Comparison of ENCODE assay signal across 10 cellular contexts in the genomic region with DNA sequence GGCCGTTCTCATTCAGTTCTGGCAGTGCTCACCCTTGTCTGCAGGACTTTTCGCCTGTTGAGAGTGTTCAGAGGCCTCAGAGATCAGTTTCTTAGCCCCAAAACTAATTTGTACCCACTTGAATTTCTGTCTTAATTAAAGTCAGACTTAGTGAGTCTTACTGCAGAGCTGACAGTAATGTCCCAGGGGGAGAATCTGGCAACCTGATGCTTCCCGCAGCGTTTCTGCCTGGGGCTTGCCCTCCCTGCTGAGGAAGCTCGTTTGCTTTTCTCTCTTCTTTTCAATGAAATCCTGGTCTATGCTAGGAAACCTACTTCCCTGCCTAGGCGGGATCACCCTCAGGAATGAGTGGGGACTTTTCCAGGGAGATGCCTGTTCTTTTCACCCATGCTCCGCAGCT. TPM values are rescaled to one million over a fixed set of nuclear protein-coding genes. Genes with fewer than 3 reads are reported as not detected.
DNase-seq lines count a peak whose midpoint lies in the region; ATAC-seq and TF ChIP-seq lines count a peak whose summit lies in the region.
"Had no signal": no experiment of that assay in that cellular context is flagged by ENCODE, and none has a peak within 500 bp of the region (broad histone marks: within the 10 kb centered on the region; RNA-seq: fewer than 3 reads in every experiment).

No MANE protein-coding gene starts in this region.

- TF ChIP-seq EP300 in gastroesophageal sphincter (IDR thresholded peaks at IDR 0.05) = no peak

- H3K9me2 ChIP-seq in HCT116 (ENCODE audit: insufficient read depth) = no peaks in the 10 kb centered on the region
- no peaks in the 10 kb centered on the region for H3K9me2 ChIP-seq in PC-9 (ENCODE audit: insufficient read depth)

- no peak for TF ChIP-seq RAD21 in HCT116 (IDR thresholded peaks at IDR 0.05; ENCODE audit: low read depth)

- H3K36me3 Mint-ChIP-seq in stimulated activated memory B cell treated with anti-CD40 and anti-IgM and Interleukin-4, amounts not matched to agents 10 μg/mL and 1 μg/mL and 100 μg/mL, for 72 hours = peaks cover 73% of the 10 kb centered on the region

- intact Hi-C loops in HCT116 (cut with micrococcal nuclease) (no loop called here), PC-9 (cut with micrococcal nuclease; ENCODE audit: unreplicated experiment) (no loop called here)

- H3K27me3 ChIP-seq in HCT116 (ENCODE audit: insufficient read depth, low read length) (no peaks in the 10 kb centered on the region), PC-9 (ENCODE audit: insufficient read depth, low read depth) (no peaks in the 10 kb centered on the region), gastroesophageal sphincter (no peaks in the 10 kb centered on the region)

- TF ChIP-seq CTCF in HCT116 (IDR thresholded peaks at IDR 0.05 in 2 of 3, conservative IDR thresholded peaks at IDR 0.05 in 1 of 3; ENCODE audit: borderline replicate concordance in 1 of 3, insufficient read depth in 1 of 3, low read depth in 2 of 3, low read length in 2 of 3) = no peak
- TF ChIP-seq CTCF in PC-9 (conservative IDR thresholded peaks at IDR 0.05) = no peak
- no peak for TF ChIP-seq CTCF in gastroesophageal sphincter (IDR thresholded peaks at IDR 0.05)

- H2AFZ ChIP-seq in HCT116 (ENCODE audit: low read depth, low read length, poor library complexity, severe bottlenecking) (no peak overlapping the region), PC-9 (no peak overlapping the region)

- no peak for TF ChIP-seq POLR2A in HCT116 (IDR thresholded peaks at IDR 0.05; ENCODE audit: borderline replicate concordance, extremely low read depth, insufficient read depth, insufficient read length)
- TF ChIP-seq POLR2A in gastroesophageal sphincter (IDR thresholded peaks at IDR 0.05) = no peak

- no peak overlapping the region for H3K4me3 Mint-ChIP-seq in stimulated activated memory B cell treated with anti-CD40 and anti-IgM and Interleukin-4, amounts not matched to agents 10 μg/mL and 1 μg/mL and 100 μg/mL, for 72 hours
- H3K4me3 Mint-ChIP-seq: nephron had no signal

- H3K9me3 ChIP-seq in HCT116 (ENCODE audit: control insufficient read depth in 1 of 2, insufficient read depth in 1 of 2, low read depth in 1 of 2, low read length in 2 of 2) = peaks cover 0 to 36% of the 10 kb centered on the region in 2 experiments; a peak in 1 of 4 replicates
- H3K9me3 ChIP-seq in PC-9 (ENCODE audit: insufficient read depth, low read depth) = peaks cover 26% of the 10 kb centered on the region
- H3K9me3 ChIP-seq in gastroesophageal sphincter = no peaks in the 10 kb centered on the region

- H3K4me2 ChIP-seq in HCT116 (ENCODE audit: low read length) = no peak overlapping the region
- H3K4me2 ChIP-seq in PC-9 = no peak overlapping the region

- no peaks in the 10 kb centered on the region for H3K27me3 Mint-ChIP-seq in stimulated activated memory B cell treated with anti-CD40 and anti-IgM and Interleukin-4, amounts not matched to agents 10 μg/mL and 1 μg/mL and 100 μg/mL, for 72 hours

- H3K36me3 ChIP-seq in HCT116 (ENCODE audit: control insufficient read depth in 1 of 2, insufficient read depth in 2 of 2, low read length in 2 of 2) (peaks cover 19 to 62% of the 10 kb centered on the region in 2 experiments), PC-9 (ENCODE audit: low read depth) (peaks cover 41% of the 10 kb centered on the region), gastroesophageal sphincter (peaks cover 0 to 93% of the 10 kb centered on the region in 2 donors)

- H3F3A ChIP-seq in PC-9 (ENCODE audit: insufficient read depth, low read depth) = peaks cover 62% of the 10 kb centered on the region

- H3K27ac Mint-ChIP-seq in stimulated activated memory B cell treated with anti-CD40 and anti-IgM and Interleukin-4, amounts not matched to agents 10 μg/mL and 1 μg/mL and 100 μg/mL, for 72 hours = peak overlapping the region; percentile 55

- POLR2A ChIA-PET in HCT116 (lab: Charles Lee) (no interaction called here), PC-9 (lab: Charles Lee; ENCODE audit: unreplicated experiment) (no interaction called here)

- H3K4me3 ChIP-seq in HCT116 (replicated peaks in 1 of 2; ENCODE audit: low read depth in 1 of 2, low read length in 2 of 2) (no peak overlapping the region), PC-9 (no peak overlapping the region), gastroesophageal sphincter (no peak overlapping the region)

- 77 to 78% methylated on average over 4 to 5 of the region's 7 CpGs for WGBS in gastroesophageal sphincter (ENCODE audit: low coverage in 1 of 2), 2 donors

- H3K4me1 ChIP-seq in HCT116 (ENCODE audit: control insufficient read depth in 1 of 2, insufficient read depth in 2 of 2, low read length in 2 of 2) = peaks cover 0 to 11% of the 10 kb centered on the region in 2 experiments; a peak in 3 of 4 replicates
- H3K4me1 ChIP-seq in PC-9 (replicated peaks; ENCODE audit: insufficient read depth) = no peaks in the 10 kb centered on the region
- H3K4me1 ChIP-seq in gastroesophageal sphincter = peaks cover 0 to 6% (median 0%) of the 10 kb centered on the region in 3 donors

- H3K9ac ChIP-seq in HCT116 (ENCODE audit: low read length) = peak overlapping the region; percentile 53; the same call in 1 of the 2 replicates

- H3K79me2 ChIP-seq in HCT116 (ENCODE audit: insufficient read depth, low read length) (peaks cover 27% of the 10 kb centered on the region), PC-9 (ENCODE audit: low read depth) (no peaks in the 10 kb centered on the region)

- no peaks in the 10 kb centered on the region for H3K9me3 Mint-ChIP-seq in stimulated activated memory B cell treated with anti-CD40 and anti-IgM and Interleukin-4, amounts not matched to agents 10 μg/mL and 1 μg/mL and 100 μg/mL, for 72 hours
- H3K9me3 Mint-ChIP-seq: nephron had no signal

- H4K20me1 ChIP-seq in HCT116 (ENCODE audit: insufficient read depth) (peaks cover 9% of the 10 kb centered on the region; the same call in 1 of the 2 replicates), PC-9 (ENCODE audit: insufficient read depth) (no peaks in the 10 kb centered on the region)

- no peaks in the 10 kb centered on the region for H3K4me1 Mint-ChIP-seq in stimulated activated memory B cell treated with anti-CD40 and anti-IgM and Interleukin-4, amounts not matched to agents 10 μg/mL and 1 μg/mL and 100 μg/mL, for 72 hours
- H3K4me1 Mint-ChIP-seq: nephron had no signal

- DNase-seq in HCT116 (ENCODE audit: low read depth, low spot score) (no peak), PC-9 (no peak), cerebellum (ENCODE audit: low spot score) (no peak)
- DNase-seq: activated effector memory CD4-positive, alpha-beta T cell treated with Interleukin-2 at 50 U/mL for 16 hours; NCI-H2171 had no signal

- no peak for ATAC-seq in HCT116
- ATAC-seq in gastroesophageal sphincter = no peak
- ATAC-seq in stimulated activated memory B cell treated with anti-CD40 and anti-IgM and Interleukin-4, amounts not matched to agents 10 μg/mL and 1 μg/mL and 100 μg/mL, for 72 hours = no peak
- no peak for ATAC-seq in HG03039 (IDR thresholded peaks at IDR 0.05; ENCODE audit: unreplicated experiment)
- ATAC-seq in HG03521 (IDR thresholded peaks at IDR 0.05; ENCODE audit: unreplicated experiment) = no peak

- H3K27ac ChIP-seq in HCT116 (ENCODE audit: low read depth, low read length) = peak overlapping the region; percentile 96
- peak overlapping the region; percentile 100 for H3K27ac ChIP-seq in PC-9
- peak overlapping the region; percentile 74 to 91 (median 80) for H3K27ac ChIP-seq in gastroesophageal sphincter

- RAD21 ChIA-PET in HCT116 (lab: Charles Lee; ENCODE audit: low non-redundant PET in 1 of 2, low total read pairs in 2 of 2, uncharacterized antibody in 2 of 2, unreplicated experiment in 2 of 2) = no interaction called here

- CTCF ChIA-PET in HCT116 (lab: Charles Lee) = no interaction called here
- CTCF ChIA-PET in PC-9 (lab: Charles Lee) = no interaction called here

- BruUV-seq in HCT116 (replicated peaks; lab: Mats Ljungman, UMichigan) (no TSS peak), PC-9 (replicated peaks; lab: Mats Ljungman, UMichigan) (no TSS peak)

TF ChIP-seq in HCT116, 20 proteins besides CTCF, POLR2A, EP300 and RAD21:
- TF ChIP-seq YY1 (IDR thresholded peaks at IDR 0.05; ENCODE audit: extremely low read depth, insufficient replicate concordance, low read depth, low read length) (no peak), JUND (IDR thresholded peaks at IDR 0.05) (no peak), SP1 (IDR thresholded peaks at IDR 0.05; ENCODE audit: low read depth) (no peak), TCF7L2 (IDR thresholded peaks at IDR 0.05; ENCODE audit: borderline replicate concordance, extremely low read depth, insufficient read depth, insufficient read length) (no peak), ZNF274 (IDR thresholded peaks at IDR 0.05; ENCODE audit: low read depth, low read length) (no peak), EZH2 (IDR thresholded peaks at IDR 0.05) (no peak), EZH2phosphoT487 (IDR thresholded peaks at IDR 0.05; ENCODE audit: borderline replicate concordance) (no peak)

RNA-seq across cellular contexts. Expression of gene DBNDD1, which starts 25.3 kb away (rescaled TPM):
- total RNA-seq in HCT116 (2021; ENCODE audit: unreplicated experiment) (60.2 TPM), PC-9 (2021) (32.4 and 35.8 TPM in 2 replicates), gastroesophageal sphincter (1 to 10 TPM; 1.1 to 4.1 (median 3.5) TPM), cerebellum (12.6 TPM)
- polyA plus RNA-seq in HCT116 (2012) = 51.1 and 61.3 TPM in 2 replicates

RNA-seq across cellular contexts. Expression of gene DEF8, which starts 45.4 kb away (rescaled TPM):
- total RNA-seq in HCT116 (2021; ENCODE audit: unreplicated experiment) (109 TPM), PC-9 (2021) (59.6 and 66.9 TPM in 2 replicates), gastroesophageal sphincter (100 to 1,000 TPM in 1 of 4 donors, 10 to 100 TPM in 3; 86.3 to 116 (median 90.1) TPM), cerebellum (49.9 TPM)
- polyA plus RNA-seq in HCT116 (2012) = 105 and 108 TPM in 2 replicates
